Comparison of ENCODE assay signal across 8 cellular contexts in the genomic region with DNA sequence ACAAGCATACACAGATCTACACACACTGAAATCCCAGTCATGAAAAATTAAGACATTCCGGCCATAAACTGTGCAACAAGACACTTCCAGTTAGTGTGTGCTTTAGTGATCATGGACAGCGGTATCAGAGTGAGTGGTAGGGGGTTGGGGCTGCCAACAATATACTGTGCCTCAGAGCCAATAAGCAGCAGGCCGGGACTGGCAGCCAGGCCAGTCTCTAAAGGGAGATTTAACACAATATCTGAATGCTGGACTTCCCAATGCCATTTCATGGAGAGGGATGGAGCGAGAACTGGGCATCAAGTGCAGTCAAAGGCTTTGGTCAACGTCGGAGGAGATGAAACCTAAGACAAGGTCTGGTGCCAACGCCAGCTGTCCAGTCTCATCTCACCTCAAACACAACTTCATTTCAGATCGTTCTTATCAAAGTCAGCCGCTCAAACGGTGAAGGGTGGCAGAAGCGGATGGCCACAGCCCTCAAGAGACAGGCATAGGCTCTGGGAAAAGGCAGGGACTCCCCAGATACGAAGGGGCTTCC.
A peak's percentile ranks its signal among the peaks of the same experiment; 100 is the strongest.
DNase-seq lines count a peak whose midpoint lies in the region; ATAC-seq lines count a peak whose summit lies in the region.

No MANE protein-coding gene starts in this region.

- no peaks in the 10 kb centered on the region for H3K27me3 ChIP-seq in layer of hippocampus (ENCODE audit: control insufficient read depth, insufficient read depth, low read length)

- no peak for ATAC-seq in HG03095 (IDR thresholded peaks at IDR 0.05; ENCODE audit: unreplicated experiment)

- peak overlapping the region; percentile 98 for H3K27ac ChIP-seq in caudate nucleus (ENCODE audit: low read depth, low read length)
- peak overlapping the region; percentile 97 for H3K27ac ChIP-seq in layer of hippocampus (ENCODE audit: low read depth, low read length)

- DNase-seq in COLO668 (lab: John Stamatoyannopoulos, UW; ENCODE audit: unreplicated experiment) (peak; percentile 16), HS-5 (ENCODE audit: low read depth) (peak; percentile 19), SW480 (ENCODE audit: low spot score) (peak; percentile 47), caudate nucleus (lab: John Stamatoyannopoulos, UW) (peak in 39 of 61 donors; percentile 3 to 67 (median 31)), NCI-H1436 treated with DMSO at 0.1 percent for 48 hours (lab: John Stamatoyannopoulos, UW) (no peak)
- peak; percentile 45 for DNase-seq in stimulated activated CD8-positive, alpha-beta memory T cell treated with anti-CD3 and anti-CD28 coated beads, Interleukin-4, amount 100 ng/mL, for 48 hours
